Comparison of ENCODE assay signal across 19 cellular contexts in genomic region chr6:167962717-167963116, GRCh38. TPM values are rescaled to one million over a fixed set of nuclear protein-coding genes. Genes with fewer than 3 reads are reported as not detected.
"Had no signal": no experiment of that assay in that cellular context is flagged by ENCODE, and none has a peak within 500 bp of the region (broad histone marks: within the 10 kb centered on the region; RNA-seq: fewer than 3 reads in every experiment).

No MANE protein-coding gene starts in this region.

- H3K4me3 ChIP-seq: cardiac muscle cell, colonic mucosa, lung, skin epidermis, testis had no signal

- H3K9ac ChIP-seq: parathyroid adenoma had no signal

- H3K4me3 Mint-ChIP-seq: activated CD8-positive, alpha-beta T cell treated with anti-CD3 and anti-CD28 coated beads, Interleukin-2, amount 10 ng/mL, durations not matched to agents 7 days and 5 days; stimulated activated naive CD8-positive, alpha-beta T cell treated with anti-CD3 and anti-CD28 coated beads, Interleukin-15, amount 100 ng/mL, for 72 hours had no signal

- H3K27me3 Mint-ChIP-seq: stimulated activated naive CD8-positive, alpha-beta T cell treated with anti-CD3 and anti-CD28 coated beads, Interleukin-15, amount 100 ng/mL, for 72 hours had no signal

- H3K36me3 ChIP-seq: colonic mucosa had no signal

- H3K79me2 ChIP-seq: parathyroid adenoma had no signal

- ATAC-seq: activated CD8-positive, alpha-beta T cell treated with anti-CD3 and anti-CD28 coated beads, Interleukin-2, amount 10 ng/mL, durations not matched to agents 7 days and 5 days; stimulated activated naive CD8-positive, alpha-beta T cell treated with anti-CD3 and anti-CD28 coated beads, Interleukin-15, amount 100 ng/mL, for 72 hours had no signal

- H2AFZ ChIP-seq: parathyroid adenoma had no signal

- H3K9me3 ChIP-seq: colonic mucosa, testis had no signal

- H3K9me3 Mint-ChIP-seq: stimulated activated naive CD8-positive, alpha-beta T cell treated with anti-CD3 and anti-CD28 coated beads, Interleukin-15, amount 100 ng/mL, for 72 hours had no signal

- H3K4me1 ChIP-seq: colonic mucosa, parathyroid adenoma had no signal

- DNase-seq: activated CD4-positive, alpha-beta T cell treated with anti-CD3 and anti-CD28 coated beads for 4 hours; activated CD8-positive, alpha-beta T cell treated with anti-CD3 and anti-CD28 coated beads, Interleukin-2, amount 10 ng/mL, durations not matched to agents 7 days and 5 days; activated naive CD4-positive, alpha-beta T cell treated with Interleukin-2 at 50 U/mL for 16 hours; colonic mucosa; foreskin melanocyte; kidney glomerular epithelial cell; midbrain; stimulated activated CD4-positive, alpha-beta T cell treated with anti-CD3 and anti-CD28 coated beads, Interleukin-4, amount 100 ng/mL, for 4 hours; stimulated activated naive CD8-positive, alpha-beta T cell treated with anti-CD3 and anti-CD28 coated beads, Interleukin-15, amount 100 ng/mL, for 72 hours; T1000; testis; WERI-Rb-1 had no signal

- H3K4me1 Mint-ChIP-seq: stimulated activated naive CD8-positive, alpha-beta T cell treated with anti-CD3 and anti-CD28 coated beads, Interleukin-15, amount 100 ng/mL, for 72 hours had no signal

- H3K27ac Mint-ChIP-seq: activated CD8-positive, alpha-beta T cell treated with anti-CD3 and anti-CD28 coated beads, Interleukin-2, amount 10 ng/mL, durations not matched to agents 7 days and 5 days; stimulated activated naive CD8-positive, alpha-beta T cell treated with anti-CD3 and anti-CD28 coated beads, Interleukin-15, amount 100 ng/mL, for 72 hours had no signal

- H3K27me3 ChIP-seq: cardiac muscle cell, colonic mucosa, testis had no signal

- H3K27ac ChIP-seq: cardiac muscle cell, parathyroid adenoma, skin epidermis, testis, WERI-Rb-1 had no signal

RNA-seq across cellular contexts. Expression of gene KIF25, which starts 34.8 kb away (rescaled TPM):
- total RNA-seq: activated CD8-positive, alpha-beta T cell treated with anti-CD3 and anti-CD28 coated beads, Interleukin-2, amount 10 ng/mL, durations not matched to agents 7 days and 5 days; astrocyte; endothelial cell of umbilical vein; urinary bladder had no signal
- polyA plus RNA-seq: endothelial cell of umbilical vein had no signal
